Comparison of ENCODE assay signal across 34 cellular contexts in genomic region chr19:38164526-38164925, GRCh38. TPM values are rescaled to one million over a fixed set of nuclear protein-coding genes. Genes with fewer than 3 reads are reported as not detected.
"Had no signal": no experiment of that assay in that cellular context is flagged by ENCODE, and none has a peak within 500 bp of the region (broad histone marks: within the 10 kb centered on the region; RNA-seq: fewer than 3 reads in every experiment).

No MANE protein-coding gene starts in this region.

- H3K4me3 Mint-ChIP-seq: activated CD4-positive, alpha-beta memory T cell treated with anti-CD3 and anti-CD28 coated beads, Interleukin-2, amount 10 ng/mL, durations not matched to agents 7 days and 5 days; activated CD4-positive, alpha-beta T cell treated with anti-CD3 and anti-CD28 coated beads for 36 hours; activated CD4-positive, alpha-beta T cell treated with anti-CD3 and anti-CD28 coated beads, Interleukin-2, amount 10 ng/mL, durations not matched to agents 7 days and 5 days; activated CD8-positive, alpha-beta memory T cell treated with anti-CD3 and anti-CD28 coated beads, Interleukin-2, amount 10 ng/mL, durations not matched to agents 7 days and 5 days; activated CD8-positive, alpha-beta T cell treated with anti-CD3 and anti-CD28 coated beads, Interleukin-2, amount 10 ng/mL, durations not matched to agents 7 days and 5 days; activated naive CD4-positive, alpha-beta T cell treated with anti-CD3 and anti-CD28 coated beads, Interleukin-2, amount 10 ng/mL, durations not matched to agents 7 days and 5 days; activated naive CD4-positive, alpha-beta T cell treated with anti-CD3 and anti-CD28 coated beads, Interleukin-2, amount 50 U/mL, for 24 hours; activated naive CD8-positive, alpha-beta T cell; activated naive CD8-positive, alpha-beta T cell treated with anti-CD3 and anti-CD28 coated beads, Interleukin-2, amount 10 ng/mL, durations not matched to agents 7 days and 5 days; activated naive CD8-positive, alpha-beta T cell treated with anti-CD3 and anti-CD28 coated beads, Interleukin-2, amount 50 U/mL, for 24 hours; activated T-cell treated with anti-CD3 and anti-CD28 coated beads, Interleukin-2, amount 50 U/mL, for 24 hours; brain; T-helper 1 cell treated with Interleukin-12 subunit alpha and Interleukin-12 subunit beta and Interleukin-4 antibody, amounts not matched to agents 30 μg/mL and 1 μg/mL, for 36 hours; T-helper 2 cell treated with Interferon-gamma antibody and Interleukin-4, amounts not matched to agents 5 μg/mL and 100 μg/mL, for 36 hours; WTC11 had no signal

- H3K9me3 Mint-ChIP-seq: activated naive CD4-positive, alpha-beta T cell treated with anti-CD3 and anti-CD28 coated beads, Interleukin-2, amount 50 U/mL, for 24 hours; activated naive CD8-positive, alpha-beta T cell treated with anti-CD3 and anti-CD28 coated beads, Interleukin-2, amount 50 U/mL, for 24 hours had no signal

- H3K27ac Mint-ChIP-seq: activated CD4-positive, alpha-beta memory T cell treated with anti-CD3 and anti-CD28 coated beads, Interleukin-2, amount 10 ng/mL, durations not matched to agents 7 days and 5 days; activated CD4-positive, alpha-beta T cell treated with anti-CD3 and anti-CD28 coated beads for 36 hours; activated CD4-positive, alpha-beta T cell treated with anti-CD3 and anti-CD28 coated beads, Interleukin-2, amount 10 ng/mL, durations not matched to agents 7 days and 5 days; activated CD8-positive, alpha-beta memory T cell treated with anti-CD3 and anti-CD28 coated beads, Interleukin-2, amount 10 ng/mL, durations not matched to agents 7 days and 5 days; activated CD8-positive, alpha-beta T cell treated with anti-CD3 and anti-CD28 coated beads, Interleukin-2, amount 10 ng/mL, durations not matched to agents 7 days and 5 days; activated naive CD4-positive, alpha-beta T cell treated with anti-CD3 and anti-CD28 coated beads, Interleukin-2, amount 10 ng/mL, durations not matched to agents 7 days and 5 days; activated naive CD4-positive, alpha-beta T cell treated with anti-CD3 and anti-CD28 coated beads, Interleukin-2, amount 50 U/mL, for 24 hours; activated naive CD8-positive, alpha-beta T cell; activated naive CD8-positive, alpha-beta T cell treated with anti-CD3 and anti-CD28 coated beads, Interleukin-2, amount 10 ng/mL, durations not matched to agents 7 days and 5 days; activated naive CD8-positive, alpha-beta T cell treated with anti-CD3 and anti-CD28 coated beads, Interleukin-2, amount 50 U/mL, for 24 hours; activated T-cell treated with anti-CD3 and anti-CD28 coated beads, Interleukin-2, amount 50 U/mL, for 24 hours; activated T-helper 2 cell treated with anti-CD3 and anti-CD28 coated beads, Interferon-gamma antibody, Interleukin-2, Interleukin-4, amounts not matched to agents 10 μg/mL and 5 μg/mL and 100 μg/mL, durations not matched to agents 14 hours and 24 hours and 36 hours; brain; T-helper 1 cell treated with Interleukin-12 subunit alpha and Interleukin-12 subunit beta and Interleukin-4 antibody, amounts not matched to agents 30 μg/mL and 1 μg/mL, for 36 hours; T-helper 2 cell treated with Interferon-gamma antibody and Interleukin-4, amounts not matched to agents 5 μg/mL and 100 μg/mL, for 36 hours; WTC11 had no signal

- H3K27me3 ChIP-seq: ascending aorta had no signal

- ATAC-seq: activated CD4-positive, alpha-beta T cell treated with anti-CD3 and anti-CD28 coated beads for 36 hours; activated CD4-positive, CD25-positive, alpha-beta regulatory T cell treated with anti-CD3 and anti-CD28 coated beads, Interleukin-2, amount 50 U/mL, for 24 hours; activated CD8-positive, alpha-beta memory T cell treated with anti-CD3 and anti-CD28 coated beads, Interleukin-2, amount 10 ng/mL, durations not matched to agents 7 days and 5 days; activated CD8-positive, alpha-beta T cell treated with anti-CD3 and anti-CD28 coated beads, Interleukin-2, amount 10 ng/mL, durations not matched to agents 7 days and 5 days; activated naive CD8-positive, alpha-beta T cell treated with anti-CD3 and anti-CD28 coated beads, Interleukin-2, amount 50 U/mL, for 24 hours; WTC11 had no signal

- DNase-seq: activated CD4-positive, alpha-beta memory T cell treated with anti-CD3 and anti-CD28 coated beads, Interleukin-2, amount 10 ng/mL, durations not matched to agents 7 days and 5 days; activated CD4-positive, alpha-beta T cell treated with anti-CD3 and anti-CD28 coated beads for 1 hour; activated CD4-positive, alpha-beta T cell treated with anti-CD3 and anti-CD28 coated beads for 36 hours; activated CD4-positive, alpha-beta T cell treated with anti-CD3 and anti-CD28 coated beads for 48 hours; activated CD4-positive, alpha-beta T cell treated with anti-CD3 and anti-CD28 coated beads, Interleukin-2, amount 10 ng/mL, durations not matched to agents 7 days and 5 days; activated CD4-positive, alpha-beta T cell treated with anti-CD3 and anti-CD28 coated beads, Interleukin-2, amount 50 U/mL, for 48 hours; activated CD4-positive, CD25-positive, alpha-beta regulatory T cell; activated CD8-positive, alpha-beta memory T cell treated with anti-CD3 and anti-CD28 coated beads for 24 hours; activated CD8-positive, alpha-beta memory T cell treated with anti-CD3 and anti-CD28 coated beads, Interleukin-2, amount 10 ng/mL, durations not matched to agents 7 days and 5 days; activated CD8-positive, alpha-beta memory T cell treated with anti-CD3 and anti-CD28 coated beads, Interleukin-2, amount 50 U/mL, for 48 hours; activated CD8-positive, alpha-beta T cell treated with anti-CD3 and anti-CD28 coated beads, Interleukin-2, amount 10 ng/mL, durations not matched to agents 7 days and 5 days; activated effector memory CD4-positive, alpha-beta T cell treated with Interleukin-2 at 50 U/mL for 16 hours; activated gamma-delta T cell; activated naive CD4-positive, alpha-beta T cell treated with anti-CD3 and anti-CD28 coated beads, Interleukin-2, amount 10 ng/mL, durations not matched to agents 7 days and 5 days; activated naive CD4-positive, alpha-beta T cell treated with Interleukin-2 at 50 U/mL for 16 hours; activated naive CD8-positive, alpha-beta T cell treated with anti-CD3 and anti-CD28 coated beads, Interleukin-2, amount 10 ng/mL, durations not matched to agents 7 days and 5 days; activated naive CD8-positive, alpha-beta T cell treated with anti-CD3 and anti-CD28 coated beads, Interleukin-2, amount 50 U/mL, for 24 hours; activated T-cell treated with anti-CD3 and anti-CD28 coated beads, Interleukin-2, amount 50 U/mL, for 24 hours; activated T-cell treated with anti-CD3 and anti-CD28 coated beads, Interleukin-2, amount 50 U/mL, for 48 hours; amygdala; anterior cingulate cortex; central memory CD4-positive, alpha-beta T cell; T-helper 2 cell; T-helper 9 cell; WERI-Rb-1 had no signal

- H3K4me1 ChIP-seq: ascending aorta had no signal

- H3K27ac ChIP-seq: ascending aorta, WERI-Rb-1 had no signal

- H3K27me3 Mint-ChIP-seq: activated CD4-positive, alpha-beta memory T cell treated with anti-CD3 and anti-CD28 coated beads, Interleukin-2, amount 10 ng/mL, durations not matched to agents 7 days and 5 days; activated CD4-positive, alpha-beta T cell treated with anti-CD3 and anti-CD28 coated beads for 36 hours; activated CD4-positive, alpha-beta T cell treated with anti-CD3 and anti-CD28 coated beads, Interleukin-2, amount 10 ng/mL, durations not matched to agents 7 days and 5 days; activated CD8-positive, alpha-beta memory T cell treated with anti-CD3 and anti-CD28 coated beads, Interleukin-2, amount 10 ng/mL, durations not matched to agents 7 days and 5 days; activated naive CD4-positive, alpha-beta T cell treated with anti-CD3 and anti-CD28 coated beads, Interleukin-2, amount 10 ng/mL, durations not matched to agents 7 days and 5 days; activated naive CD4-positive, alpha-beta T cell treated with anti-CD3 and anti-CD28 coated beads, Interleukin-2, amount 50 U/mL, for 24 hours; activated naive CD8-positive, alpha-beta T cell; activated naive CD8-positive, alpha-beta T cell treated with anti-CD3 and anti-CD28 coated beads, Interleukin-2, amount 10 ng/mL, durations not matched to agents 7 days and 5 days; activated naive CD8-positive, alpha-beta T cell treated with anti-CD3 and anti-CD28 coated beads, Interleukin-2, amount 50 U/mL, for 24 hours; activated T-cell treated with anti-CD3 and anti-CD28 coated beads, Interleukin-2, amount 50 U/mL, for 24 hours; brain had no signal

- H3K4me3 ChIP-seq: ascending aorta had no signal

- H3K4me1 Mint-ChIP-seq: activated CD4-positive, alpha-beta memory T cell treated with anti-CD3 and anti-CD28 coated beads, Interleukin-2, amount 10 ng/mL, durations not matched to agents 7 days and 5 days; activated CD4-positive, alpha-beta T cell treated with anti-CD3 and anti-CD28 coated beads for 36 hours; activated CD4-positive, alpha-beta T cell treated with anti-CD3 and anti-CD28 coated beads, Interleukin-2, amount 10 ng/mL, durations not matched to agents 7 days and 5 days; activated CD8-positive, alpha-beta memory T cell treated with anti-CD3 and anti-CD28 coated beads, Interleukin-2, amount 10 ng/mL, durations not matched to agents 7 days and 5 days; activated naive CD4-positive, alpha-beta T cell treated with anti-CD3 and anti-CD28 coated beads, Interleukin-2, amount 10 ng/mL, durations not matched to agents 7 days and 5 days; activated naive CD4-positive, alpha-beta T cell treated with anti-CD3 and anti-CD28 coated beads, Interleukin-2, amount 50 U/mL, for 24 hours; activated naive CD8-positive, alpha-beta T cell treated with anti-CD3 and anti-CD28 coated beads, Interleukin-2, amount 10 ng/mL, durations not matched to agents 7 days and 5 days had no signal

RNA-seq across cellular contexts. Expression of gene DPF1, which starts 59.5 kb away (rescaled TPM):
- total RNA-seq: ascending aorta had no signal
